8 cellular contexts compared by ENCODE assay signal in genomic region chrX:71533850-71534515, GRCh38. TPM values are rescaled to one million over a fixed set of nuclear protein-coding genes. Genes with fewer than 3 reads are reported as not detected.
A peak's percentile ranks its signal among the peaks of the same experiment; 100 is the strongest.
DNase-seq lines count a peak whose midpoint lies in the region; ATAC-seq and TF ChIP-seq lines count a peak whose summit lies in the region.

No MANE protein-coding gene starts in this region.

- H3K4me1 ChIP-seq in SJCRH30 (peaks cover 10% of the 10 kb centered on the region; the same call in 1 of the 2 replicates), heart left ventricle (peaks cover 0 to 42% (median 11%) of the 10 kb centered on the region in 12 donors)

- peak; percentile 32 to 52 (median 42) for ATAC-seq in heart left ventricle
- no peak for ATAC-seq in GM18909 (IDR thresholded peaks at IDR 0.05; ENCODE audit: poor library complexity, unreplicated experiment)

- H3K27ac ChIP-seq in C4-2B = peak overlapping the region; percentile 96
- H3K27ac ChIP-seq in SJCRH30 = peak overlapping the region; percentile 77
- peak overlapping the region; percentile 80 to 98 (median 92) for H3K27ac ChIP-seq in heart left ventricle

- H3K4me3 ChIP-seq in SJCRH30 (peak overlapping the region; percentile 80), heart left ventricle (peak overlapping the region; percentile 53 to 99 (median 81))

- TF ChIP-seq CTCF in C4-2B (conservative IDR thresholded peaks at IDR 0.05) (no peak), heart left ventricle (IDR thresholded peaks at IDR 0.05) (no peak)

- DNase-seq in HT1080 (ENCODE audit: low read depth) (peak; percentile 36), SJCRH30 (peak; percentile 70 to 74), heart left ventricle (peak; percentile 47 to 55 (median 52)), pons (ENCODE audit: low spot score) (peak; percentile 29), NCI-H2196 treated with DMSO at 0.1 percent for 48 hours (lab: John Stamatoyannopoulos, UW; ENCODE audit: unreplicated experiment) (no peak)
- DNase-seq in activated naive CD8-positive, alpha-beta T cell treated with anti-CD3 and anti-CD28 coated beads, Interleukin-2, amount 50 U/mL, for 16 hours (ENCODE audit: low read depth, low spot score) = peak; percentile 21

- no peak for TF ChIP-seq POLR2A in heart left ventricle (IDR thresholded peaks at IDR 0.05)

- intact Hi-C loops in heart left ventricle (cut with DNase I) = loop anchor here in 1 of 10 donors (5.0 kb wide), 2 partner anchors 38 to 42 kb away; no protein-coding TSS in a partner anchor

- 0 to 42% (median 15%) methylated on average over 31 of the region's 31 CpGs for WGBS in heart left ventricle, 4 donors

- H3K36me3 ChIP-seq in SJCRH30 (peaks cover 18% of the 10 kb centered on the region), heart left ventricle (peaks cover 0 to 18% (median 6%) of the 10 kb centered on the region in 9 donors)

- no peaks in the 10 kb centered on the region for H3K9me3 ChIP-seq in SJCRH30 (replicated peaks)
- H3K9me3 ChIP-seq in heart left ventricle = peaks cover 0 to 10% (median 0%) of the 10 kb centered on the region in 12 donors

- H3K27me3 ChIP-seq in SJCRH30 (no peaks in the 10 kb centered on the region), heart left ventricle (no peaks in the 10 kb centered on the region)

RNA-seq across cellular contexts. Expression of gene OGT, which starts 1.1 kb away (rescaled TPM):
- 49.6 and 55.5 TPM in 2 replicates for total RNA-seq in HT1080 (2014; rRNA removed; shearing (Covaris generic))
- 24.0 and 26.4 TPM in 2 replicates for polyA plus RNA-seq in HT1080 (2015; cell fraction: cytosol; rRNA removed)
- polyA plus RNA-seq in HT1080 (2015; cell fraction: nucleus; rRNA removed) = 1,084 and 1,218 TPM in 2 replicates
- total RNA-seq in SJCRH30 (2014; rRNA removed; shearing (Covaris generic)) = 114 and 149 TPM in 2 replicates
- 10 to 100 TPM; 64.8 to 84.1 (median 77.4) TPM for total RNA-seq in heart left ventricle
- polyA plus RNA-seq in heart left ventricle = 10 to 100 TPM; 20.0 to 33.3 TPM

RNA-seq across cellular contexts. Expression of gene GCNA, which starts 44.3 kb away (rescaled TPM):
- 0.87 and 1.4 TPM in 2 replicates for total RNA-seq in HT1080 (2014; rRNA removed; shearing (Covaris generic))
- 0.51 and 0.71 TPM in 2 replicates for polyA plus RNA-seq in HT1080 (2015; cell fraction: cytosol; rRNA removed)
- polyA plus RNA-seq in HT1080 (2015; cell fraction: nucleus; rRNA removed) = 5.1 and 5.6 TPM in 2 replicates
- total RNA-seq in SJCRH30 (2014; rRNA removed; shearing (Covaris generic)) = 0.26 and 0.48 TPM in 2 replicates
- total RNA-seq in heart left ventricle = 1 to 10 TPM in 6 of 9 donors, under 1 TPM in 3; 0.56 to 1.6 (median 1.1) TPM
- polyA plus RNA-seq in heart left ventricle = 1 to 10 TPM; 1.1 to 2.0 TPM
